Comparison of ENCODE assay signal across 8 cellular contexts in genomic region chr2:202849343-202849742, GRCh38. TPM values are rescaled to one million over a fixed set of nuclear protein-coding genes. Genes with fewer than 3 reads are reported as not detected.
DNase-seq lines count a peak whose midpoint lies in the region; ATAC-seq and TF ChIP-seq lines count a peak whose summit lies in the region.
"Not testable (repeated sequence)": the region's sequence is repeated elsewhere in the genome, so short reads cannot be mapped to it uniquely, and the experiment has no call there.

No MANE protein-coding gene starts in this region.

- H4K20me1 ChIP-seq in DND-41 (ENCODE audit: insufficient read depth, low read length) = not testable (repeated sequence)

- peak overlapping the region in 1 of 2 experiments; percentile 24 for H3K18ac ChIP-seq in mesenchymal stem cell (ENCODE audit: low read depth in 1 of 2, low read length in 2 of 2)

- not testable (repeated sequence) for H3K4me1 Mint-ChIP-seq in stimulated activated memory B cell treated with anti-CD40 and anti-IgM and Interleukin-4, amounts not matched to agents 10 μg/mL and 1 μg/mL and 100 μg/mL, for 72 hours

- not testable (repeated sequence) for H3K4me3 ChIP-seq in DND-41 (ENCODE audit: low read depth in 1 of 2, low read length in 2 of 2); HL-60 (replicated peaks; ENCODE audit: insufficient read depth, low read length); Panc1 (ENCODE audit: low read depth in 2 of 2, low read length in 2 of 2); adipocyte (ENCODE audit: low read length); choroid plexus epithelial cell (ENCODE audit: low read depth, low read length); mesenchymal stem cell (ENCODE audit: insufficient read depth in 1 of 2, low read depth in 1 of 2, low read length in 2 of 2)

- not testable (repeated sequence) for H3K36me3 Mint-ChIP-seq in stimulated activated memory B cell treated with anti-CD40 and anti-IgM and Interleukin-4, amounts not matched to agents 10 μg/mL and 1 μg/mL and 100 μg/mL, for 72 hours

- H4K91ac ChIP-seq in mesenchymal stem cell (ENCODE audit: low read length) = not testable (repeated sequence)

- intact Hi-C loops in Panc1 (cut with micrococcal nuclease; ENCODE audit: unreplicated experiment) = not testable (repeated sequence)

- H3K27me3 Mint-ChIP-seq in stimulated activated memory B cell treated with anti-CD40 and anti-IgM and Interleukin-4, amounts not matched to agents 10 μg/mL and 1 μg/mL and 100 μg/mL, for 72 hours = not testable (repeated sequence)

- not testable (repeated sequence) for H3K9ac ChIP-seq in DND-41 (ENCODE audit: low read depth, low read length); mesenchymal stem cell (ENCODE audit: low read length)
- H3K9ac ChIP-seq in adipocyte (ENCODE audit: low read length) = peak overlapping the region; percentile 29

- CTCF ChIA-PET in Panc1 (lab: Charles Lee) = not testable (repeated sequence)

- H2BK5ac ChIP-seq in mesenchymal stem cell (ENCODE audit: low read depth, low read length, poor library complexity, severe bottlenecking) = not testable (repeated sequence)

- POLR2A ChIA-PET in Panc1 (lab: Charles Lee) = not testable (repeated sequence)

- not testable (repeated sequence) for H2BK15ac ChIP-seq in mesenchymal stem cell (ENCODE audit: low read depth, poor library complexity, severe bottlenecking)

- not testable (repeated sequence) for H3K4me2 ChIP-seq in DND-41 (ENCODE audit: insufficient read depth, low read length); mesenchymal stem cell (ENCODE audit: low read length, poor library complexity, severe bottlenecking)

- not testable (repeated sequence) for DNase-seq in DND-41; HL-60 (ENCODE audit: low read depth in 1 of 2, low spot score in 1 of 2); Panc1 (ENCODE audit: low read depth, low spot score); adipocyte (ENCODE audit: low read depth); mesenchymal stem cell
- peak; percentile 8 for DNase-seq in MV-4-11 (lab: John Stamatoyannopoulos, UW)
- DNase-seq in choroid plexus epithelial cell (ENCODE audit: low read depth) = peak; percentile 6

- not testable (repeated sequence) for H3K23ac ChIP-seq in mesenchymal stem cell (ENCODE audit: low read length in 2 of 2)

- H3K27ac Mint-ChIP-seq in stimulated activated memory B cell treated with anti-CD40 and anti-IgM and Interleukin-4, amounts not matched to agents 10 μg/mL and 1 μg/mL and 100 μg/mL, for 72 hours = peak overlapping the region; percentile 74

- H3K27me3 ChIP-seq in DND-41 (ENCODE audit: insufficient read depth, low read length, poor library complexity); HL-60 (ENCODE audit: insufficient read depth, poor library complexity, severe bottlenecking); Panc1 (ENCODE audit: control insufficient read depth, insufficient read depth, low read length); adipocyte (replicated peaks; ENCODE audit: control insufficient read depth, insufficient read depth, low read length); mesenchymal stem cell (ENCODE audit: control insufficient read depth in 1 of 2, insufficient read depth in 1 of 2, low read length in 2 of 2): not testable (repeated sequence)

- not testable (repeated sequence) for H3K27ac ChIP-seq in DND-41 (ENCODE audit: low read length); Panc1 (ENCODE audit: low read length); mesenchymal stem cell (ENCODE audit: low read length, poor library complexity, severe bottlenecking)
- peak overlapping the region; percentile 50 for H3K27ac ChIP-seq in HL-60 (replicated peaks)

- not testable (repeated sequence) for H3K36me3 ChIP-seq in DND-41 (ENCODE audit: insufficient read depth, low read length); Panc1 (ENCODE audit: control insufficient read depth, insufficient read depth, low read length); adipocyte (ENCODE audit: control insufficient read depth, insufficient read depth, low read length, severe bottlenecking); mesenchymal stem cell (ENCODE audit: control insufficient read depth in 1 of 2, insufficient read depth in 2 of 2, low read depth in 1 of 2, low read length in 2 of 2)

- ATAC-seq in DND-41 (ENCODE audit: insufficient read depth, low read depth) = 0 out of 3 replicates have a peak, but pooled peaks have one; percentile 24
- peak; percentile 68; the same call in 1 of the 2 replicates for ATAC-seq in Panc1
- ATAC-seq in stimulated activated memory B cell treated with anti-CD40 and anti-IgM and Interleukin-4, amounts not matched to agents 10 μg/mL and 1 μg/mL and 100 μg/mL, for 72 hours = not testable (repeated sequence)

- not testable (repeated sequence) for H2AK5ac ChIP-seq in mesenchymal stem cell (ENCODE audit: low read length, severe bottlenecking)

- not testable (repeated sequence) for H3K14ac ChIP-seq in mesenchymal stem cell (ENCODE audit: low read length in 2 of 2)

- H3K9me3 ChIP-seq in DND-41 (ENCODE audit: insufficient read depth, low read length, severe bottlenecking); Panc1 (ENCODE audit: control insufficient read depth, insufficient read depth, low read depth, low read length); adipocyte (ENCODE audit: control insufficient read depth, low read length); mesenchymal stem cell (ENCODE audit: control insufficient read depth, low read length): not testable (repeated sequence)

- peak overlapping the region; percentile 64; the same call in 1 of the 2 replicates for H2AFZ ChIP-seq in DND-41 (ENCODE audit: low read depth, low read length)
- not testable (repeated sequence) for H2AFZ ChIP-seq in mesenchymal stem cell (ENCODE audit: low read depth, low read length)

- H3K4me3 Mint-ChIP-seq in stimulated activated memory B cell treated with anti-CD40 and anti-IgM and Interleukin-4, amounts not matched to agents 10 μg/mL and 1 μg/mL and 100 μg/mL, for 72 hours = not testable (repeated sequence)

- H2BK12ac ChIP-seq in mesenchymal stem cell (ENCODE audit: low read length in 2 of 2) = not testable (repeated sequence)

- not testable (repeated sequence) for H3K9me3 Mint-ChIP-seq in stimulated activated memory B cell treated with anti-CD40 and anti-IgM and Interleukin-4, amounts not matched to agents 10 μg/mL and 1 μg/mL and 100 μg/mL, for 72 hours

- peak overlapping the region; percentile 4 for H4K8ac ChIP-seq in mesenchymal stem cell (ENCODE audit: low read length)

- H3K4ac ChIP-seq in mesenchymal stem cell (ENCODE audit: low read depth in 1 of 2, low read length in 2 of 2) = not testable (repeated sequence)

- H3K79me1 ChIP-seq in mesenchymal stem cell (replicated peaks; ENCODE audit: low read length, poor library complexity, severe bottlenecking) = not testable (repeated sequence)

- not testable (repeated sequence) for H3K79me2 ChIP-seq in DND-41 (ENCODE audit: insufficient read depth, low read length)

- not testable (repeated sequence) for BruUV-seq in Panc1 (replicated peaks; lab: Mats Ljungman, UMichigan)

- not testable (repeated sequence) for H2BK120ac ChIP-seq in mesenchymal stem cell (ENCODE audit: low read depth, low read length)

- TF ChIP-seq CTCF in DND-41 (IDR thresholded peaks at IDR 0.05; ENCODE audit: borderline replicate concordance, extremely low read depth, low read length, poor library complexity, severe bottlenecking); HL-60 (IDR thresholded peaks at IDR 0.05; ENCODE audit: insufficient read depth, low read length); Panc1 (IDR thresholded peaks at IDR 0.05); choroid plexus epithelial cell (conservative IDR thresholded peaks at IDR 0.05; ENCODE audit: low read depth, low read length): not testable (repeated sequence)

- not testable (repeated sequence) for H3K4me1 ChIP-seq in DND-41 (ENCODE audit: insufficient read depth, low read length); Panc1 (ENCODE audit: control insufficient read depth, insufficient read depth, low read length); adipocyte (ENCODE audit: control insufficient read depth, insufficient read depth, low read length); mesenchymal stem cell (ENCODE audit: control insufficient read depth, insufficient read depth, low read depth, low read length)

- in situ Hi-C loops in Panc1 (cut with HindIII; ENCODE audit: low pct_unique_long_range_greater_than_20kb, low sequenced_read_pairs) = not testable (repeated sequence)

- 73% methylated on average over 3 of the region's 3 CpGs for WGBS in mesenchymal stem cell

RNA-seq across cellular contexts. Expression of gene ICA1L, which starts 22.2 kb away (rescaled TPM):
- total RNA-seq in Panc1 (2021; ENCODE audit: unreplicated experiment) = 6.4 TPM
- polyA plus RNA-seq in Panc1 (2012; ENCODE audit: insufficient read length) = 3.6 TPM
- 1.5 TPM for polyA plus RNA-seq in mesenchymal stem cell (2013, experiment 1 of 2)
- 1.7 TPM for polyA plus RNA-seq in mesenchymal stem cell (2013, experiment 2 of 2)
